23 cellular contexts compared by ENCODE assay signal in genomic region chr6:108380876-108381275, GRCh38.
A peak's percentile ranks its signal among the peaks of the same experiment; 100 is the strongest.
DNase-seq lines count a peak whose midpoint lies in the region; FAIRE-seq and TF ChIP-seq lines count a peak whose summit lies in the region.
"Had no signal": no experiment of that assay in that cellular context is flagged by ENCODE, and none has a peak within 500 bp of the region (broad histone marks: within the 10 kb centered on the region; RNA-seq: fewer than 3 reads in every experiment).

No MANE protein-coding gene starts in this region.

- H3K79me2 ChIP-seq in trophoblast cell (ENCODE audit: control insufficient read depth, insufficient read depth, low read length, poor library complexity): no peaks in the 10 kb centered on the region

- H3K4me3 ChIP-seq in A673 (ENCODE audit: low read depth, low read length, poor library complexity, severe bottlenecking) (no peak overlapping the region), kidney (ENCODE audit: low read length in 2 of 2) (no peak overlapping the region), trophoblast cell (ENCODE audit: low read depth, low read length) (no peak overlapping the region)
- H3K4me3 ChIP-seq: BLaER1, GM12878, GM23248 had no signal

- no peaks in the 10 kb centered on the region for H3K36me3 ChIP-seq in A673 (ENCODE audit: insufficient read depth, low read length, poor library complexity, severe bottlenecking)
- H3K36me3 ChIP-seq in kidney (ENCODE audit: control insufficient read depth in 1 of 2, insufficient read depth in 2 of 2, low read length in 2 of 2): no peaks in the 10 kb centered on the region
- no peaks in the 10 kb centered on the region for H3K36me3 ChIP-seq in trophoblast cell (ENCODE audit: control insufficient read depth in 1 of 2, insufficient read depth in 2 of 2, low read length in 2 of 2)

- H2BK120ac ChIP-seq in trophoblast cell (ENCODE audit: insufficient read depth, low read length, poor library complexity): no peak overlapping the region

- H4K8ac ChIP-seq in trophoblast cell (ENCODE audit: low read depth, low read length): no peak overlapping the region

- WGBS in trophoblast cell (ENCODE audit: extremely low coverage, insufficient coverage, insufficient read length): no CpG with 5 or more reads among the region's 3 CpGs

- peak; percentile 52 for DNase-seq in A673 (ENCODE audit: low spot score)
- DNase-seq in D341Med (ENCODE audit: low spot score): peak; percentile 30
- DNase-seq in NCI-H524 treated with DMSO at 0.1 percent for 48 hours (lab: John Stamatoyannopoulos, UW): peak; percentile 5
- no peak for DNase-seq in kidney
- DNase-seq in trophoblast cell: no peak
- DNase-seq in NCI-H2171 treated with DMSO at 0.1 percent for 48 hours (lab: John Stamatoyannopoulos, UW): no peak
- DNase-seq in NCI-H2029 treated with DMSO at 0.1 percent for 48 hours (lab: John Stamatoyannopoulos, UW): no peak
- no peak for DNase-seq in retina
- DNase-seq: Caco-2; CD4-positive, CD25-positive, alpha-beta regulatory T cell; CD8-positive, alpha-beta T cell; DMS153; DND-41; GDM1; GM23248; H7; HCEC 1CT had no signal

- POLR2A ChIA-PET in A673 (lab: Charles Lee; ENCODE audit: low non-redundant PET): no interaction called here

- TF ChIP-seq CTCF in A673 (conservative IDR thresholded peaks at IDR 0.05; ENCODE audit: low read depth, low read length) (no peak), kidney (IDR thresholded peaks at IDR 0.05; ENCODE audit: borderline replicate concordance, extremely low read depth, insufficient read depth) (no peak)

- no peak overlapping the region for H3K23ac ChIP-seq in trophoblast cell (ENCODE audit: low read length)

- H4K12ac ChIP-seq in trophoblast cell (ENCODE audit: low read depth, low read length): no peak overlapping the region

- H3K27me3 ChIP-seq in A673 (replicated peaks; ENCODE audit: insufficient read depth, low read depth, low read length, poor library complexity) (no peaks in the 10 kb centered on the region), trophoblast cell (ENCODE audit: insufficient read depth, low read length) (no peaks in the 10 kb centered on the region)
- H3K27me3 ChIP-seq: BLaER1 had no signal

- no peak overlapping the region for H3K4ac ChIP-seq in trophoblast cell (ENCODE audit: low read depth, low read length)

- no peak overlapping the region for H3K9ac ChIP-seq in kidney (ENCODE audit: low read length in 2 of 2)
- no peak overlapping the region for H3K9ac ChIP-seq in trophoblast cell (ENCODE audit: low read length)
- H3K9ac ChIP-seq: BLaER1, GM23248 had no signal

- H3K4me1 ChIP-seq in A673 (ENCODE audit: insufficient read depth, low read length, poor library complexity, severe bottlenecking) (peaks cover 9% of the 10 kb centered on the region), kidney (ENCODE audit: control insufficient read depth in 1 of 2, insufficient read depth in 1 of 2, low read depth in 1 of 2, low read length in 2 of 2) (no peaks in the 10 kb centered on the region), trophoblast cell (ENCODE audit: control insufficient read depth in 1 of 2, insufficient read depth in 2 of 2, low read length in 2 of 2) (peaks cover 4 to 11% of the 10 kb centered on the region in 2 experiments)
- H3K4me1 ChIP-seq: BLaER1 had no signal

- no peak overlapping the region for H2BK5ac ChIP-seq in trophoblast cell (ENCODE audit: low read depth, low read length, poor library complexity)

- no peaks in the 10 kb centered on the region for H3K9me3 ChIP-seq in A673 (ENCODE audit: low read depth, low read length, poor library complexity, severe bottlenecking)
- no peaks in the 10 kb centered on the region for H3K9me3 ChIP-seq in kidney (ENCODE audit: control insufficient read depth in 1 of 2, low read length in 2 of 2)
- no peaks in the 10 kb centered on the region for H3K9me3 ChIP-seq in trophoblast cell (ENCODE audit: insufficient read depth, low read depth, low read length)
- H3K9me3 ChIP-seq: BLaER1, Caco-2 had no signal

- no peak overlapping the region for H3K4me2 ChIP-seq in trophoblast cell (ENCODE audit: low read length)
- H3K4me2 ChIP-seq: BLaER1 had no signal

- H3K79me1 ChIP-seq in trophoblast cell (ENCODE audit: low read length): peaks cover 6% of the 10 kb centered on the region

- no peak overlapping the region for H4K91ac ChIP-seq in trophoblast cell (ENCODE audit: low read depth, low read length)

- H2AFZ ChIP-seq in trophoblast cell (ENCODE audit: insufficient read depth, low read length, poor library complexity): no peak overlapping the region
- H2AFZ ChIP-seq: GM23248 had no signal

- no peak overlapping the region for H2AK5ac ChIP-seq in trophoblast cell (ENCODE audit: low read length)

- H3K18ac ChIP-seq in trophoblast cell (ENCODE audit: low read length): no peak overlapping the region

- no peak overlapping the region for H3K14ac ChIP-seq in trophoblast cell (ENCODE audit: low read length)

- intact Hi-C loops in A673 (cut with micrococcal nuclease; ENCODE audit: unreplicated experiment) (no loop called here), kidney (cut with DNase I) (no loop called here)

- H3K27ac ChIP-seq in A673 (ENCODE audit: low read depth, low read length, poor library complexity, severe bottlenecking) (no peak overlapping the region), kidney (ENCODE audit: low read depth in 2 of 2, low read length in 2 of 2) (no peak overlapping the region), trophoblast cell (ENCODE audit: low read depth, low read length) (no peak overlapping the region)
- H3K27ac ChIP-seq: BLaER1, C4-2B, GM23248 had no signal

- BruUV-seq in A673 (replicated peaks; lab: Mats Ljungman, UMichigan): no TSS peak

- CTCF ChIA-PET in A673 (lab: Charles Lee): no interaction called here

- FAIRE-seq in kidney (lab: Jason Lieb, UNC): peak; percentile 15
- FAIRE-seq: D721Med, GM12878, GM19239, H1 had no signal

- H2BK12ac ChIP-seq in trophoblast cell (ENCODE audit: low read length): no peak overlapping the region

Comparison
In these comparisons a context has a peak if more than half of its experiments do, and no peak if none do; other contexts are left out.
1. DNase-seq: peak in A673 (single experiment), D341Med (single experiment) and NCI-H524 treated with DMSO at 0.1 percent for 48 hours (single experiment); none in kidney (single experiment), trophoblast cell (0 of 2), NCI-H2171 treated with DMSO at 0.1 percent for 48 hours (single experiment), NCI-H2029 treated with DMSO at 0.1 percent for 48 hours (single experiment) and retina (single experiment).